1 cellular context compared by ENCODE assay signal in genomic region chr10:118343549-118343948, GRCh38.
A peak's percentile ranks its signal among the peaks of the same experiment; 100 is the strongest.
TF ChIP-seq lines count a peak whose summit lies in the region.

No MANE protein-coding gene starts in this region.

TF ChIP-seq in K562, 482 proteins besides CTCF, POLR2A, EP300 and RAD21:
- TF ChIP-seq MAFK (IDR thresholded peaks at IDR 0.05; ENCODE audit: low read length) (peak; percentile 18; the same call in 1 of the 2 replicates), C11orf30 (IDR thresholded peaks at IDR 0.05; ENCODE audit: low read depth) (peak; percentile 74), MAFG (tag; conservative IDR thresholded peaks at IDR 0.05) (peak; percentile 60), ZNF316 (IDR thresholded peaks at IDR 0.05) (peak; percentile 81), MAFF (IDR thresholded peaks at IDR 0.05; ENCODE audit: low read length) (peak; percentile 50; the same call in 1 of the 2 replicates), HCFC1 (IDR thresholded peaks at IDR 0.05; ENCODE audit: low read depth, low read length) (no peak), RBM15 (IDR thresholded peaks at IDR 0.05; ENCODE audit: insufficient read depth, low read length) (no peak)
